ENCODE assay signal across 10 cellular contexts in genomic region chr2:95530734-95531133, GRCh38. TPM values are rescaled to one million over a fixed set of nuclear protein-coding genes. Genes with fewer than 3 reads are reported as not detected.
A peak's percentile ranks its signal among the peaks of the same experiment; 100 is the strongest.
DNase-seq lines count a peak whose midpoint lies in the region; ATAC-seq and TF ChIP-seq lines count a peak whose summit lies in the region.
"Had no signal": no experiment of that assay in that cellular context is flagged by ENCODE, and none has a peak within 500 bp of the region (broad histone marks: within the 10 kb centered on the region; RNA-seq: fewer than 3 reads in every experiment).

No MANE protein-coding gene starts in this region.

- peaks cover 55% of the 10 kb centered on the region for H3K36me3 Mint-ChIP-seq in Calu3 (ENCODE audit: insufficient read depth, unreplicated experiment)

- H3K27ac Mint-ChIP-seq in Calu3 (ENCODE audit: unreplicated experiment), result no peak overlapping the region

- no peak overlapping the region for H3K4me3 Mint-ChIP-seq in Calu3 (ENCODE audit: low read depth, unreplicated experiment)
- H3K4me3 Mint-ChIP-seq: central memory CD8-positive, alpha-beta T cell had no signal

- H3K27ac ChIP-seq in stomach, result no peak overlapping the region
- H3K27ac ChIP-seq: thoracic aorta had no signal

- H3K27me3 ChIP-seq in MG63, result no peaks in the 10 kb centered on the region
- no peaks in the 10 kb centered on the region for H3K27me3 ChIP-seq in stomach

- H3K36me3 ChIP-seq in MG63 (peaks cover 55% of the 10 kb centered on the region), stomach (peaks cover 0 to 32% (median 13%) of the 10 kb centered on the region in 4 donors)

- H3K4me1 ChIP-seq in stomach, result peaks cover 6 to 31% (median 24%) of the 10 kb centered on the region in 4 donors

- H3K4me3 ChIP-seq in MG63 (no peak overlapping the region), stomach (no peak overlapping the region)
- H3K4me3 ChIP-seq: thoracic aorta had no signal

- no peak for TF ChIP-seq CTCF in Calu3 (IDR thresholded peaks at IDR 0.05; ENCODE audit: unreplicated experiment)
- TF ChIP-seq CTCF in stomach (IDR thresholded peaks at IDR 0.05), result no peak

- no peaks in the 10 kb centered on the region for H3K9me3 ChIP-seq in MG63
- no peaks in the 10 kb centered on the region for H3K9me3 ChIP-seq in stomach

- DNase-seq in AG08395 (ENCODE audit: low spot score), result peak; percentile 54
- DNase-seq in amniotic stem cell (lab: John Stamatoyannopoulos, UW), result peak; percentile 30
- DNase-seq in Calu3, result no peak
- DNase-seq in MG63, result no peak
- DNase-seq in stomach, result no peak
- DNase-seq in ACHN, result no peak

- WGBS in stomach, 5 donors, result 86 to 96% (median 89%) methylated on average over 9 of the region's 9 CpGs

- intact Hi-C loops in Calu3 (cut with micrococcal nuclease; ENCODE audit: unreplicated experiment) (no loop called here), stomach (cut with DNase I; ENCODE audit: low total_unique reads) (no loop called here)

- CTCF ChIA-PET in Calu3 (lab: Charles Lee), result no interaction called here

- H3K9me3 Mint-ChIP-seq in Calu3 (ENCODE audit: low read depth, unreplicated experiment), result no peaks in the 10 kb centered on the region
- H3K9me3 Mint-ChIP-seq: central memory CD8-positive, alpha-beta T cell had no signal

- in situ Hi-C loops in ACHN (cut with HindIII; ENCODE audit: low pct_ligation_motif_present, low pct_unique_long_range_greater_than_20kb, low sequenced_read_pairs), result no loop called here

- no TSS peak for BruUV-seq in Calu3 (replicated peaks; lab: Mats Ljungman, UMichigan)

- no peaks in the 10 kb centered on the region for H3K27me3 Mint-ChIP-seq in Calu3 (ENCODE audit: unreplicated experiment)
- H3K27me3 Mint-ChIP-seq: central memory CD8-positive, alpha-beta T cell had no signal

- ATAC-seq in GM18870 (IDR thresholded peaks at IDR 0.05; ENCODE audit: unreplicated experiment) (peak; percentile 76), HG03039 (IDR thresholded peaks at IDR 0.05; ENCODE audit: unreplicated experiment) (peak; percentile 60)

- no peak for TF ChIP-seq EP300 in stomach (IDR thresholded peaks at IDR 0.05)

- H3K4me1 Mint-ChIP-seq in Calu3 (ENCODE audit: low read depth, unreplicated experiment), result peaks cover 15% of the 10 kb centered on the region
- H3K4me1 Mint-ChIP-seq: central memory CD8-positive, alpha-beta T cell had no signal

- TF ChIP-seq POLR2A in stomach (IDR thresholded peaks at IDR 0.05), result no peak

RNA-seq across cellular contexts. Expression of gene TRIM43B, which starts 46.2 kb away (rescaled TPM):
- not detected in 2 replicates for total RNA-seq in Calu3 (2022)
- not detected in 2 replicates for total RNA-seq in MG63 (2014; rRNA removed; shearing (Covaris generic); ENCODE audit: low replicate concordance)
- not detected for total RNA-seq in stomach
- polyA plus RNA-seq in stomach, result not detected
- total RNA-seq: thoracic aorta had no signal

Comparison
In these comparisons a context has a peak if more than half of its experiments do, and no peak if none do; other contexts are left out.
1. DNase-seq: peak in AG08395 (single experiment) and amniotic stem cell (single experiment); none in Calu3 (single experiment), MG63 (single experiment), stomach (single experiment) and ACHN (single experiment).